In the genomic region with DNA sequence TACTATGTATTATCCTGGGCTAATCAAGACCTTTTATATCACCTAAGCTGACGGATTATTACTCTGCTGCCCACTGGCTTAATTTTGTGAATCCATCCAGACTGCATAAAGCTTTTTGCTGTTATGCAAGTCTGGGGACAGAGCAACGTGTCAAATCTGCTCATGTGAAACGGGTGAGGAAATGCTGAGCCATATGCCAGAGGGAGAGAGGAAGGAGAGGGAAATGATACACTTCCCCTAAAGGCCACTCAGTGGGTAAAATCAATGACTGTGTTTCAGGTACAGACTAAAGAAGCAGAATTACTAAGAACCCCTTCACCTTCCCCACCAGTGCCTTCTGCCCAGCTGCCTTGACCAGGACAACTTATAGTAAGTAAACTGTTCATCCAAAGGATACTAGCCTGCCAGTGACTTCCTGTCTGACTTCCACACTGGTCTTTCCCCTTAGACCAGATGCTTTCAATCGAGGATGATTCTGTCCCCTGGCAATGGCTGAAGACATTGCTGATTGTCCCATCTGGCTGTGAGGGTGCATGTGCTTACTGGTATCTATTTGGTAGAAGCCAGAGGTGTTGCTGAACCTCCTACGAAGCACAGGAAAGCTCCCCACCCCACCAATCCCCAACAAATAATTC, we compare ENCODE assay signal across 12 cellular contexts. TPM values are rescaled to one million over a fixed set of nuclear protein-coding genes. Genes with fewer than 3 reads are reported as not detected.
DNase-seq lines count a peak whose midpoint lies in the region; ATAC-seq lines count a peak whose summit lies in the region.
"Had no signal": no experiment of that assay in that cellular context is flagged by ENCODE, and none has a peak within 500 bp of the region (broad histone marks: within the 10 kb centered on the region; RNA-seq: fewer than 3 reads in every experiment).

No MANE protein-coding gene starts in this region.

- intact Hi-C loops in sciatic nerve (cut with DNase I) = no loop called here

- no peaks in the 10 kb centered on the region for H3K27me3 Mint-ChIP-seq in T-helper 2 cell treated with Interferon-gamma antibody and Interleukin-4, amounts not matched to agents 5 μg/mL and 100 μg/mL, for 36 hours (ENCODE audit: low read depth)

- no peak for DNase-seq in T-helper 2 cell treated with Interferon-gamma antibody and Interleukin-4, amounts not matched to agents 5 μg/mL and 100 μg/mL, for 36 hours (ENCODE audit: low spot score)
- DNase-seq in T-helper 2 cell (no peak), NOMO-1 (lab: John Stamatoyannopoulos, UW; ENCODE audit: unreplicated experiment in 2 of 2) (peak; percentile 52 to 77), dermis microvascular lymphatic vessel endothelial cell (ENCODE audit: low read depth in 2 of 2) (peak; percentile 88 to 93), sciatic nerve (ENCODE audit: low spot score) (no peak), A172 (ENCODE audit: low spot score) (no peak)
- DNase-seq: effector CD4-positive, alpha-beta T cell; MG63; NCI-H510A; testis had no signal

- no peak overlapping the region for H3K4me3 Mint-ChIP-seq in T-helper 2 cell treated with Interferon-gamma antibody and Interleukin-4, amounts not matched to agents 5 μg/mL and 100 μg/mL, for 36 hours

- no peaks in the 10 kb centered on the region for H3K9me3 Mint-ChIP-seq in T-helper 2 cell treated with Interferon-gamma antibody and Interleukin-4, amounts not matched to agents 5 μg/mL and 100 μg/mL, for 36 hours

- H3K36me3 Mint-ChIP-seq in T-helper 2 cell treated with Interferon-gamma antibody and Interleukin-4, amounts not matched to agents 5 μg/mL and 100 μg/mL, for 36 hours (ENCODE audit: low read depth) = peaks cover 90% of the 10 kb centered on the region

- peaks cover 27% of the 10 kb centered on the region for H3K4me1 Mint-ChIP-seq in T-helper 2 cell treated with Interferon-gamma antibody and Interleukin-4, amounts not matched to agents 5 μg/mL and 100 μg/mL, for 36 hours (ENCODE audit: low read depth)

- peak; percentile 27 for ATAC-seq in sciatic nerve
- ATAC-seq in HG02642 (IDR thresholded peaks at IDR 0.05; ENCODE audit: poor library complexity, unreplicated experiment) = no peak
- ATAC-seq in GM21737 (IDR thresholded peaks at IDR 0.05; ENCODE audit: unreplicated experiment) = no peak

- H3K27ac Mint-ChIP-seq in T-helper 2 cell treated with Interferon-gamma antibody and Interleukin-4, amounts not matched to agents 5 μg/mL and 100 μg/mL, for 36 hours = peak overlapping the region; percentile 9

RNA-seq across cellular contexts. Expression of gene STAT1, which starts 43.0 kb away (rescaled TPM):
- total RNA-seq in dermis microvascular lymphatic vessel endothelial cell = 55.8 and 118 TPM in 2 replicates
- 54.5 TPM for total RNA-seq in sciatic nerve
- 55.0 and 64.7 TPM in 2 replicates for total RNA-seq in A172 (2014; rRNA removed; shearing (Covaris generic))

Comparison
In these comparisons a context has a peak if more than half of its experiments do, and no peak if none do; other contexts are left out.
1. DNase-seq: peak in NOMO-1 (2 of 2) and dermis microvascular lymphatic vessel endothelial cell (2 of 2); none in T-helper 2 cell treated with Interferon-gamma antibody and Interleukin-4, amounts not matched to agents 5 μg/mL and 100 μg/mL, for 36 hours (single experiment), T-helper 2 cell (0 of 5), sciatic nerve (single experiment) and A172 (single experiment).